ENCODE assay signal across 8 cellular contexts in the genomic region with DNA sequence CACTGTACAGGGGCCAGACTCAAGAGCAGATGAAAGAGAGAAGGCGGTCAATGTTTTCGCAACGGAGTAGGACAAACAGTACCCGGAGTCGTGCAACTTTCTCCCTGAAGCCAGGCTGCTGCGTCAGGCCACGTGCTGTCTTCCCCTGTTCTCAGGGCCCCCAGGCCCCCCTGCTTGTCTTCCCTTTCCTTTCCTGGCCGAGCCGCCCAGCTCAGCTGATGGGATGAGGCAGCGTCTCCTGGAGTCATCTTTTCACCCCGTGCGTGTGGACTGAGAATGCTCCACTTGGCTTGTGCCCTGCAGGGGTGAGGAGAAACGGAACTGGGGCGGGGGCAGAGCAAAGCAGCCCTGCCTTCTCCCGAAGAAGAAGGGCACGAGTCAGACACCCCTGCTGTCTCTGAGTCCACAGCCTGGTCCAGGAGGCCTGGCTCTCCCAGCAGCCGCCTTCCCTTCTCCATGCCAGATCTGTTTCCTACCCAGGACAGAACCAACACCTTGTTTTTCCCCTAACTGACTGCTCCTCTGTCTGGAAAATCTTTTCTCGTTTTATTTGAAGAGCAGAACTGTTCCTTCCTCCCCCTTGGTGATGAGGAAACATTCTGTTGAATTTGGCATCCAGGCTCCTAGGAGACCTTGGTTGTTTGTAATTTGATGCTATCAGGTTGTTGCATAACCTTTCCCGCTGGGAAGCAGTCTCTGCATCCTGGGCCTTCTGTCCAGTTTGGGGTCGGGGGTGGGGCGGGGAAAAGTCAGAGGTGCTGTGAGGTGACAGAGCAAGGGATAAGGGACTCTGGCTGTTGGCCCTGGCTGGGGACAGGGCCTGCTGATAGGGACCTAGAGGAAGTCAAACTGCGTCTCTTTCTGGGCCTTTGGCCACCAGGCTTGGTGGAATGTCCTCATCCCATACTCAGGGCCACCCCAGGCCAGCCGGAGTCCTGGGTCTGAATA.
A peak's percentile ranks its signal among the peaks of the same experiment; 100 is the strongest.
DNase-seq lines count a peak whose midpoint lies in the region; ATAC-seq and TF ChIP-seq lines count a peak whose summit lies in the region.

No MANE protein-coding gene starts in this region.

- H3K79me2 ChIP-seq in osteoblast (ENCODE audit: insufficient read depth, low read length), result no peaks in the 10 kb centered on the region

- no peak for TF ChIP-seq CTCF in osteoblast (IDR thresholded peaks at IDR 0.05; ENCODE audit: extremely low read depth, low read depth, low read length)

- H3K9me3 ChIP-seq in osteoblast (ENCODE audit: low read depth, low read length), result no peaks in the 10 kb centered on the region

- peak overlapping the region; percentile 37 for H2AFZ ChIP-seq in osteoblast (ENCODE audit: low read length)

- ATAC-seq in HG03097 (IDR thresholded peaks at IDR 0.05; ENCODE audit: low FRiP score, unreplicated experiment), result no peak
- ATAC-seq in HG02763 (IDR thresholded peaks at IDR 0.05; ENCODE audit: unreplicated experiment), result no peak
- no peak for ATAC-seq in GM21423 (IDR thresholded peaks at IDR 0.05; ENCODE audit: unreplicated experiment)

- no peaks in the 10 kb centered on the region for H4K20me1 ChIP-seq in osteoblast (ENCODE audit: insufficient read depth, low read length)

- DNase-seq in GOT3 (lab: John Stamatoyannopoulos, UW) (peak; percentile 60), SK-N-DZ (ENCODE audit: low spot score) (peak; percentile 41), foreskin melanocyte (peak; percentile 100), osteoblast (ENCODE audit: insufficient read length, low spot score, missing footprints) (peak; percentile 94)
- no peak for DNase-seq in NK-92 treated with Interleukin-12 subunit alpha and Interleukin-12 subunit beta, amount 100 ng/mL, for 24 hours (lab: John Stamatoyannopoulos, UW)

- H3K36me3 ChIP-seq in osteoblast (ENCODE audit: insufficient read depth, low read length), result no peaks in the 10 kb centered on the region

- peak overlapping the region; percentile 53 for H3K4me3 ChIP-seq in osteoblast (ENCODE audit: insufficient read depth, low read length)

- peak overlapping the region; percentile 100 for H3K27ac ChIP-seq in osteoblast (ENCODE audit: low read depth, low read length)

- no peaks in the 10 kb centered on the region for H3K27me3 ChIP-seq in osteoblast (ENCODE audit: insufficient read depth, low read length)

- H3K4me2 ChIP-seq in osteoblast (ENCODE audit: insufficient read depth, low read length), result peak overlapping the region; percentile 74

- H3K4me1 ChIP-seq in osteoblast (ENCODE audit: insufficient read depth, low read length), result peaks cover 57% of the 10 kb centered on the region
